ENCODE assay signal across 20 cellular contexts in genomic region chr3:61580982-61581654, GRCh38. TPM values are rescaled to one million over a fixed set of nuclear protein-coding genes. Genes with fewer than 3 reads are reported as not detected.
DNase-seq lines count a peak whose midpoint lies in the region; ATAC-seq, FAIRE-seq and TF ChIP-seq lines count a peak whose summit lies in the region.
"Had no signal": no experiment of that assay in that cellular context is flagged by ENCODE, and none has a peak within 500 bp of the region (broad histone marks: within the 10 kb centered on the region; RNA-seq: fewer than 3 reads in every experiment).

No MANE protein-coding gene starts in this region.

- no peaks in the 10 kb centered on the region for H3K27me3 ChIP-seq in ascending aorta
- H3K27me3 ChIP-seq in tibial nerve = no peaks in the 10 kb centered on the region

- H3K4me3 ChIP-seq in ascending aorta = no peak overlapping the region
- peak overlapping the region in 1 of 2 donors; percentile 9 for H3K4me3 ChIP-seq in kidney (ENCODE audit: low read length in 2 of 2)
- H3K4me3 ChIP-seq in tibial nerve = no peak overlapping the region

- ATAC-seq in GM19467 (IDR thresholded peaks at IDR 0.05; ENCODE audit: unreplicated experiment) = no peak
- ATAC-seq: HCT116 had no signal

- peaks cover 0 to 26% of the 10 kb centered on the region in 2 donors for H3K4me1 ChIP-seq in ascending aorta
- H3K4me1 ChIP-seq in kidney (ENCODE audit: control insufficient read depth in 1 of 2, insufficient read depth in 1 of 2, low read depth in 1 of 2, low read length in 2 of 2) = peaks cover 6 to 9% of the 10 kb centered on the region in 2 donors
- peaks cover 0 to 19% (median 0%) of the 10 kb centered on the region in 4 donors for H3K4me1 ChIP-seq in tibial nerve

- peak overlapping the region in 1 of 2 donors; percentile 14 for H3K9ac ChIP-seq in kidney (ENCODE audit: low read length in 2 of 2)

- in situ Hi-C loops in KBM-7 (cut with MboI; ENCODE audit: low pct_unique_long_range_greater_than_20kb, low sequenced_read_pairs) = no loop called here

- H3K27ac ChIP-seq in ascending aorta (peak overlapping the region; percentile 33 to 34), kidney (ENCODE audit: low read depth in 2 of 2, low read length in 2 of 2) (peak overlapping the region in 1 of 2 donors; percentile 15), tibial nerve (no peak overlapping the region)
- H3K27ac ChIP-seq: 22Rv1 had no signal

- WGBS in tibial nerve, 2 donors = 52 to 60% methylated on average over 7 of the region's 7 CpGs

- TF ChIP-seq POLR2A in tibial nerve (IDR thresholded peaks at IDR 0.05) = no peak

- TF ChIP-seq CTCF in ascending aorta (IDR thresholded peaks at IDR 0.05) = no peak
- peak; percentile 15 for TF ChIP-seq CTCF in kidney (IDR thresholded peaks at IDR 0.05; ENCODE audit: borderline replicate concordance, extremely low read depth, insufficient read depth)
- TF ChIP-seq CTCF in tibial nerve (IDR thresholded peaks at IDR 0.05) = no peak

- no peaks in the 10 kb centered on the region for H3K9me3 ChIP-seq in ascending aorta
- no peaks in the 10 kb centered on the region for H3K9me3 ChIP-seq in kidney (ENCODE audit: control insufficient read depth in 1 of 2, low read length in 2 of 2)
- no peaks in the 10 kb centered on the region for H3K9me3 ChIP-seq in tibial nerve
- H3K9me3 ChIP-seq: Caco-2 had no signal

- H3K36me3 ChIP-seq in ascending aorta (no peaks in the 10 kb centered on the region), kidney (ENCODE audit: control insufficient read depth in 1 of 2, insufficient read depth in 2 of 2, low read length in 2 of 2) (no peaks in the 10 kb centered on the region), tibial nerve (no peaks in the 10 kb centered on the region)

- peak; percentile 6 for DNase-seq in NCI-H82 (lab: John Stamatoyannopoulos, UW)
- DNase-seq in NCI-H82 treated with DMSO at 0.1 percent for 48 hours (lab: John Stamatoyannopoulos, UW; ENCODE audit: unreplicated experiment) = no peak
- DNase-seq in ascending aorta (ENCODE audit: low spot score in 2 of 2) = no peak
- no peak for DNase-seq in kidney
- peak; percentile 37 for DNase-seq in renal cortical epithelial cell (ENCODE audit: low read depth)
- DNase-seq in tibial nerve (ENCODE audit: low spot score in 2 of 2) = no peak
- no peak for DNase-seq in KBM-7
- DNase-seq: Caco-2; CD4-positive, CD25-positive, alpha-beta regulatory T cell; DMS153; NCI-H1092; NCI-H1694 treated with DMSO at 0.1 percent for 48 hours; NCI-H2107; NCI-H226; NCI-H524 treated with DMSO at 0.1 percent for 48 hours; OCI-M1; RPMI8226 had no signal

- intact Hi-C loops in ascending aorta (cut with DNase I) (loop anchor here (5.0 kb wide), 1 partner anchor 216 kb away; no protein-coding TSS in a partner anchor), kidney (cut with DNase I) (no loop called here)

- no peak for FAIRE-seq in kidney (lab: Jason Lieb, UNC)

- TF ChIP-seq EP300 in tibial nerve (IDR thresholded peaks at IDR 0.05) = no peak

RNA-seq across cellular contexts. Expression of gene PTPRG, which starts 19.7 kb away (rescaled TPM):
- 129 TPM for total RNA-seq in ascending aorta
- 154 TPM for total RNA-seq in kidney
- 9.2 TPM for polyA plus RNA-seq in kidney (ENCODE audit: insufficient read depth, low read depth, low replicate concordance)
- 29.2 and 119 TPM in 2 replicates for total RNA-seq in renal cortical epithelial cell
- 100 to 1,000 TPM; 112 to 174 (median 121) TPM for total RNA-seq in tibial nerve
- total RNA-seq: CD4-positive, CD25-positive, alpha-beta regulatory T cell had no signal
- polyA plus RNA-seq: CD4-positive, CD25-positive, alpha-beta regulatory T cell had no signal

Comparison
In these comparisons a context has a peak if more than half of its experiments do, and no peak if none do; other contexts are left out.
1. DNase-seq: peak in NCI-H82 (single experiment) and renal cortical epithelial cell (single experiment); none in NCI-H82 treated with DMSO at 0.1 percent for 48 hours (single experiment), ascending aorta (0 of 2), kidney (single experiment), tibial nerve (0 of 2) and KBM-7 (single experiment).
2. H3K27ac ChIP-seq: peak in ascending aorta (2 of 2); none in tibial nerve (0 of 4).